29 cellular contexts compared by ENCODE assay signal in genomic region chr14:64247186-64247585, GRCh38.
"Had no signal": no experiment of that assay in that cellular context is flagged by ENCODE, and none has a peak within 500 bp of the region (broad histone marks: within the 10 kb centered on the region; RNA-seq: fewer than 3 reads in every experiment).

No MANE protein-coding gene starts in this region.

- H3K9me3 Mint-ChIP-seq: stimulated activated effector memory CD8-positive, alpha-beta T cell treated with anti-CD3 and anti-CD28 coated beads, Interleukin-12 subunit alpha, Interleukin-12 subunit beta, amount 100 ng/mL, for 72 hours; stimulated activated naive CD8-positive, alpha-beta T cell treated with anti-CD3 and anti-CD28 coated beads, Interleukin-15, amount 100 ng/mL, for 72 hours; stimulated activated naive CD8-positive, alpha-beta T cell treated with anti-CD3 and anti-CD28 coated beads, Interleukin-15, Interleukin-2, amounts not matched to agents 100 ng/mL and 50 ng/mL, for 24 hours; type B pancreatic cell had no signal

- H3K9me3 ChIP-seq: stomach, suprapubic skin, testis, thoracic aorta, thyroid gland, tibial artery, tibial nerve, transverse colon, upper lobe of left lung, upper lobe of right lung, uterus, vagina had no signal

- H3K4me3 ChIP-seq: stomach, suprapubic skin, testis, thoracic aorta, thyroid gland, tibial artery, tibial nerve, transverse colon, upper lobe of left lung, upper lobe of right lung, uterus, vagina had no signal

- H3K36me3 Mint-ChIP-seq: stimulated activated effector memory CD8-positive, alpha-beta T cell treated with anti-CD3 and anti-CD28 coated beads, Interleukin-12 subunit alpha, Interleukin-12 subunit beta, amount 100 ng/mL, for 72 hours; type B pancreatic cell had no signal

- H3K4me3 Mint-ChIP-seq: stimulated activated effector memory CD8-positive, alpha-beta T cell treated with anti-CD3 and anti-CD28 coated beads, Interleukin-12 subunit alpha, Interleukin-12 subunit beta, amount 100 ng/mL, for 72 hours; stimulated activated memory B cell treated with anti-CD40 and anti-IgM and Interleukin-4, amounts not matched to agents 10 μg/mL and 1 μg/mL and 100 μg/mL, for 72 hours; stimulated activated naive B cell treated with anti-CD40 and anti-IgM and Interleukin-4, amounts not matched to agents 10 μg/mL and 1 μg/mL and 100 μg/mL, for 72 hours; stimulated activated naive CD8-positive, alpha-beta T cell treated with anti-CD3 and anti-CD28 coated beads, Interleukin-15, amount 100 ng/mL, for 72 hours; stimulated activated naive CD8-positive, alpha-beta T cell treated with anti-CD3 and anti-CD28 coated beads, Interleukin-15, Interleukin-2, amounts not matched to agents 100 ng/mL and 50 ng/mL, for 24 hours; type B pancreatic cell had no signal

- H3K27ac ChIP-seq: stomach, suprapubic skin, thoracic aorta, thyroid gland, tibial artery, tibial nerve, upper lobe of left lung, upper lobe of right lung, uterus, vagina had no signal

- H3K27me3 ChIP-seq: stomach, suprapubic skin, testis, thyroid gland, tibial artery, tibial nerve, transverse colon, upper lobe of left lung, upper lobe of right lung, uterus, vagina had no signal

- H3K27ac Mint-ChIP-seq: stimulated activated effector memory CD8-positive, alpha-beta T cell treated with anti-CD3 and anti-CD28 coated beads, Interleukin-12 subunit alpha, Interleukin-12 subunit beta, amount 100 ng/mL, for 72 hours; stimulated activated memory B cell treated with anti-CD40 and anti-IgM and Interleukin-4, amounts not matched to agents 10 μg/mL and 1 μg/mL and 100 μg/mL, for 72 hours; stimulated activated naive B cell treated with anti-CD40 and anti-IgM and Interleukin-4, amounts not matched to agents 10 μg/mL and 1 μg/mL and 100 μg/mL, for 72 hours; stimulated activated naive CD8-positive, alpha-beta T cell treated with anti-CD3 and anti-CD28 coated beads, Interleukin-15, amount 100 ng/mL, for 72 hours; stimulated activated naive CD8-positive, alpha-beta T cell treated with anti-CD3 and anti-CD28 coated beads, Interleukin-15, Interleukin-2, amounts not matched to agents 100 ng/mL and 50 ng/mL, for 24 hours had no signal

- ATAC-seq: stimulated activated effector memory CD8-positive, alpha-beta T cell treated with anti-CD3 and anti-CD28 coated beads, Interleukin-12 subunit alpha, Interleukin-12 subunit beta, amount 100 ng/mL, for 72 hours; stimulated activated memory B cell treated with anti-CD40 and anti-IgM and Interleukin-4, amounts not matched to agents 10 μg/mL and 1 μg/mL and 100 μg/mL, for 72 hours; stimulated activated naive B cell treated with anti-CD40 and anti-IgM and Interleukin-4, amounts not matched to agents 10 μg/mL and 1 μg/mL and 100 μg/mL, for 72 hours; stimulated activated naive CD8-positive, alpha-beta T cell treated with anti-CD3 and anti-CD28 coated beads, Interleukin-15, amount 100 ng/mL, for 72 hours; stimulated activated naive CD8-positive, alpha-beta T cell treated with anti-CD3 and anti-CD28 coated beads, Interleukin-15, Interleukin-2, amounts not matched to agents 100 U/mL and 50 U/mL, for 24 hours; upper lobe of right lung had no signal

- H3K27me3 Mint-ChIP-seq: stimulated activated memory B cell treated with anti-CD40 and anti-IgM and Interleukin-4, amounts not matched to agents 10 μg/mL and 1 μg/mL and 100 μg/mL, for 72 hours; stimulated activated naive B cell treated with anti-CD40 and anti-IgM and Interleukin-4, amounts not matched to agents 10 μg/mL and 1 μg/mL and 100 μg/mL, for 72 hours; type B pancreatic cell had no signal

- H3K36me3 ChIP-seq: stomach, suprapubic skin, thoracic aorta, thyroid gland, tibial artery, tibial nerve, transverse colon, upper lobe of left lung, upper lobe of right lung, uterus, vagina had no signal

- H3K4me1 ChIP-seq: stomach, suprapubic skin, tibial artery, tibial nerve, upper lobe of left lung, upper lobe of right lung, uterus, vagina had no signal

- DNase-seq: stimulated activated CD4-positive, alpha-beta T cell treated with anti-CD3 and anti-CD28 coated beads, Interleukin-2, amount 100 ng/mL, for 48 hours; stimulated activated CD4-positive, alpha-beta T cell treated with anti-CD3 and anti-CD28 coated beads, Interleukin-4, amount 100 ng/mL, for 1 hour; stimulated activated CD4-positive, alpha-beta T cell treated with anti-CD3 and anti-CD28 coated beads, Interleukin-4, amount 100 ng/mL, for 24 hours; stimulated activated CD4-positive, alpha-beta T cell treated with anti-CD3 and anti-CD28 coated beads, Interleukin-4, amount 100 ng/mL, for 4 hours; stimulated activated CD8-positive, alpha-beta memory T cell treated with anti-CD3 and anti-CD28 coated beads, Interleukin-4, amount 100 ng/mL, for 48 hours; stimulated activated naive B cell treated with anti-CD40 and anti-IgM and Interleukin-4, amounts not matched to agents 10 μg/mL and 1 μg/mL and 100 μg/mL, for 72 hours; stimulated activated naive CD4-positive, alpha-beta T cell; stimulated activated naive CD4-positive, alpha-beta T cell treated with Interleukin-2 at 50 U/mL for 16 hours; stimulated activated naive CD8-positive, alpha-beta T cell treated with anti-CD3 and anti-CD28 coated beads, Interleukin-15, amount 100 ng/mL, for 72 hours; stimulated activated naive CD8-positive, alpha-beta T cell treated with anti-CD3 and anti-CD28 coated beads, Interleukin-15, Interleukin-2, amounts not matched to agents 100 U/mL and 50 U/mL, for 24 hours; stomach; substantia nigra; testis; tibial artery; transverse colon; trophoblast cell; upper lobe of left lung; upper lobe of right lung; uterus had no signal

- FAIRE-seq: urothelium cell line had no signal

- H3K4me1 Mint-ChIP-seq: stimulated activated effector memory CD8-positive, alpha-beta T cell treated with anti-CD3 and anti-CD28 coated beads, Interleukin-12 subunit alpha, Interleukin-12 subunit beta, amount 100 ng/mL, for 72 hours; stimulated activated memory B cell treated with anti-CD40 and anti-IgM and Interleukin-4, amounts not matched to agents 10 μg/mL and 1 μg/mL and 100 μg/mL, for 72 hours; stimulated activated naive CD8-positive, alpha-beta T cell treated with anti-CD3 and anti-CD28 coated beads, Interleukin-15, amount 100 ng/mL, for 72 hours had no signal
